Comparison of ENCODE assay signal across 3 cellular contexts in the genomic region with DNA sequence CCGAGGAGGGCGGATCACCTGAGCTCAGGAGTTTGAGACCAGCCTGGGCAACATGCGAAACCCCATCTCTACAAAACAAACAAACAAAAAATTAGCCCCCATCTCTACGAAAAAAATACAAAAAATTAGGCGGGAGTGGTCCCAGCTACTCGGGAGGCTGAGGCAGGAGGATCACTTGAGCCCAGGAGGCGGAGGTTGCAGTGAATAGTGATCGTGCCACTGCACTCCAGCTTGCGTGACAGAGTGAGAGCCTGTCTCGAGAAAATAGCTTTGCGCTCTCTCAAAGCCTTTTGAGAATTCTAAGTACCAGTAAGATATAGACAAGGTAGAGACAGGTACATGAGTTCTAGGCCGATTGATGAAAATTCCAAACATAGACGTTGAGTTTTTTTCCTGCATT.
TF ChIP-seq lines count a peak whose summit lies in the region.

No MANE protein-coding gene starts in this region.

TF ChIP-seq in HEK293, 187 proteins besides CTCF, POLR2A, EP300 and RAD21:
- TF ChIP-seq ZNF174 (tag by site-specific recombination; IDR thresholded peaks at IDR 0.05) (no peak), ZNF843 (tag by site-specific recombination; IDR thresholded peaks at IDR 0.05) (no peak), ZNF354C (tag by site-specific recombination; IDR thresholded peaks at IDR 0.05; ENCODE audit: borderline replicate concordance, low read depth) (no peak), ZNF544 (tag by site-specific recombination; IDR thresholded peaks at IDR 0.05) (no peak)
- TF ChIP-seq, protein P1, sequence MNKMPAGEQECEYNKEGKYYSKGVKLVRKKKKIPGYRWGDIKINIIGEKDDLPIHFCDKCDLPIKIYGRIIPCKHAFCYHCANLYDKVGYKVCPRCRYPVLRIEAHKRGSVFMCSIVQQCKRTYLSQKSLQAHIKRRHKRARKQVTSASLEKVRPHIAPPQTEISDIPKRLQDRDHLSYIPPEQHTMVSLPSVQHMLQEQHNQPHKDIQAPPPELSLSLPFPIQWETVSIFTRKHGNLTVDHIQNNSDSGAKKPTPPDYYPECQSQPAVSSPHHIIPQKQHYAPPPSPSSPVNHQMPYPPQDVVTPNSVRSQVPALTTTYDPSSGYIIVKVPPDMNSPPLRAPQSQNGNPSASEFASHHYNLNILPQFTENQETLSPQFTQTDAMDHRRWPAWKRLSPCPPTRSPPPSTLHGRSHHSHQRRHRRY (tag by site-specific recombination; IDR thresholded peaks at IDR 0.05), result no peak
TF ChIP-seq in HEK293: peak in this region for 0.

TF ChIP-seq in GM12878, 131 proteins besides CTCF, POLR2A, EP300 and RAD21:
- TF ChIP-seq JUND (IDR thresholded peaks at IDR 0.05; ENCODE audit: low read depth, low read length), result no peak
- TF ChIP-seq, protein P2, sequence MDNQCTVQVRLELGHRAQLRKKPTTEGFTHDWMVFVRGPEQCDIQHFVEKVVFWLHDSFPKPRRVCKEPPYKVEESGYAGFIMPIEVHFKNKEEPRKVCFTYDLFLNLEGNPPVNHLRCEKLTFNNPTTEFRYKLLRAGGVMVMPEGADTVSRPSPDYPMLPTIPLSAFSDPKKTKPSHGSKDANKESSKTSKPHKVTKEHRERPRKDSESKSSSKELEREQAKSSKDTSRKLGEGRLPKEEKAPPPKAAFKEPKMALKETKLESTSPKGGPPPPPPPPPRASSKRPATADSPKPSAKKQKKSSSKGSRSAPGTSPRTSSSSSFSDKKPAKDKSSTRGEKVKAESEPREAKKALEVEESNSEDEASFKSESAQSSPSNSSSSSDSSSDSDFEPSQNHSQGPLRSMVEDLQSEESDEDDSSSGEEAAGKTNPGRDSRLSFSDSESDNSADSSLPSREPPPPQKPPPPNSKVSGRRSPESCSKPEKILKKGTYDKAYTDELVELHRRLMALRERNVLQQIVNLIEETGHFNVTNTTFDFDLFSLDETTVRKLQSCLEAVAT (IDR thresholded peaks at IDR 0.05), result peak; percentile 68

TF ChIP-seq in HEK293T, 16 proteins besides CTCF, POLR2A, EP300 and RAD21:
- TF ChIP-seq NFRKB (IDR thresholded peaks at IDR 0.05) (no peak), CTBP1 (IDR thresholded peaks at IDR 0.05; ENCODE audit: borderline replicate concordance) (no peak), TARDBP (IDR thresholded peaks at IDR 0.05) (no peak), FOXK2 (IDR thresholded peaks at IDR 0.05) (no peak), SP1 (IDR thresholded peaks at IDR 0.05) (no peak), SUZ12 (IDR thresholded peaks at IDR 0.05) (no peak), HDGF (IDR thresholded peaks at IDR 0.05; ENCODE audit: borderline replicate concordance) (no peak), L3MBTL2 (conservative IDR thresholded peaks at IDR 0.05) (no peak)
- TF ChIP-seq, protein P3, sequence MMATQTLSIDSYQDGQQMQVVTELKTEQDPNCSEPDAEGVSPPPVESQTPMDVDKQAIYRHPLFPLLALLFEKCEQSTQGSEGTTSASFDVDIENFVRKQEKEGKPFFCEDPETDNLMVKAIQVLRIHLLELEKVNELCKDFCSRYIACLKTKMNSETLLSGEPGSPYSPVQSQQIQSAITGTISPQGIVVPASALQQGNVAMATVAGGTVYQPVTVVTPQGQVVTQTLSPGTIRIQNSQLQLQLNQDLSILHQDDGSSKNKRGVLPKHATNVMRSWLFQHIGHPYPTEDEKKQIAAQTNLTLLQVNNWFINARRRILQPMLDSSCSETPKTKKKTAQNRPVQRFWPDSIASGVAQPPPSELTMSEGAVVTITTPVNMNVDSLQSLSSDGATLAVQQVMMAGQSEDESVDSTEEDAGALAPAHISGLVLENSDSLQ (IDR thresholded peaks at IDR 0.05), result no peak
